In the genomic region with DNA sequence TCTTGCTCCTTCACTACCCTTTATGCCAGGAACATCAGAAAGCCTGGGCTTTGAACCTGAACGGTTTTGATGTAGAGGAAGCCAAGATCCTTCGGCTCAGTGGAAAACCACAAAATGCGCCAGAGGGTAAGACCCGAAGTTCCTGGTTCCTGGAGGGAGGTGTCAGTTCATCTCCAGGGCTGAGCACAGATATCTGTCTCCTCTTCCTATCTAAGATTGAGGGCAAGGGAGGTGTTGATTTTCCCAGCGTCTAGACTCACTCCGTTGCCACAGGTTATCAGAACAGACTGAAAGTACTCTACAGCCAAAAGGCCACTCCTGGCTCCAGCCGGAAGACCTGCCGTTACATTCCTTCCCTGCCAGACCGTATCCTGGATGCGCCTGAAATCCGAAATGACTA, we compare ENCODE assay signal across 10 cellular contexts. TPM values are rescaled to one million over a fixed set of nuclear protein-coding genes. Genes with fewer than 3 reads are reported as not detected.
A peak's percentile ranks its signal among the peaks of the same experiment; 100 is the strongest.
DNase-seq lines count a peak whose midpoint lies in the region; ATAC-seq, FAIRE-seq and TF ChIP-seq lines count a peak whose summit lies in the region.
"Had no signal": no experiment of that assay in that cellular context is flagged by ENCODE, and none has a peak within 500 bp of the region (broad histone marks: within the 10 kb centered on the region; RNA-seq: fewer than 3 reads in every experiment).

No MANE protein-coding gene starts in this region.

- no peak for TF ChIP-seq EP300 in GM12878 (IDR thresholded peaks at IDR 0.05; ENCODE audit: borderline replicate concordance in 1 of 2, control insufficient read depth in 1 of 2, low read depth in 2 of 2, low read length in 2 of 2)

- BruUV-seq in GM12878 (replicated peaks; lab: Mats Ljungman, UMichigan) = no TSS peak

- CTCF ChIA-PET in CD4-positive, alpha-beta memory T cell (lab: Charles Lee; ENCODE audit: partially characterized antibody) = no interaction called here
- CTCF ChIA-PET in GM12878 (lab: Yijun Ruan, JAX) = interaction anchor here (1.0 to 3.1 kb wide), 3 partner anchors 10 to 121 kb away, joined by 3 to 44 read pairs (median 8); no protein-coding TSS in a partner anchor

- peaks cover 36% of the 10 kb centered on the region for H3K79me2 ChIP-seq in GM12878 (ENCODE audit: control insufficient read depth, insufficient read depth, low read length)

- peak overlapping the region; percentile 89 for H3K4me2 ChIP-seq in GM12878 (ENCODE audit: control insufficient read depth, insufficient read depth)

- H3K27ac Mint-ChIP-seq in CD4-positive, alpha-beta memory T cell = peak overlapping the region in 5 of 7 donors; percentile 7 to 66 (median 27)
- H3K27ac Mint-ChIP-seq in naive B cell = peak overlapping the region in 1 of 6 donors; percentile 60

- H3K9me3 Mint-ChIP-seq in CD4-positive, alpha-beta memory T cell = no peaks in the 10 kb centered on the region
- H3K9me3 Mint-ChIP-seq in naive B cell = no peaks in the 10 kb centered on the region

- no peaks in the 10 kb centered on the region for H3K27me3 Mint-ChIP-seq in CD4-positive, alpha-beta memory T cell
- H3K27me3 Mint-ChIP-seq in naive B cell = no peaks in the 10 kb centered on the region

- H3K27me3 ChIP-seq in CD4-positive, alpha-beta memory T cell (ENCODE audit: insufficient read depth, low read length) = no peaks in the 10 kb centered on the region
- H3K27me3 ChIP-seq in GM12878 (replicated peaks in 1 of 2; ENCODE audit: control insufficient read depth in 2 of 2, insufficient read depth in 2 of 2, low read length in 1 of 2) = no peaks in the 10 kb centered on the region
- no peaks in the 10 kb centered on the region for H3K27me3 ChIP-seq in body of pancreas

- no peak for ATAC-seq in GM12878
- no peak for ATAC-seq in naive B cell (ENCODE audit: low read depth in 2 of 2)
- ATAC-seq in body of pancreas = no peak
- no peak for ATAC-seq in HG03439 (IDR thresholded peaks at IDR 0.05; ENCODE audit: unreplicated experiment)
- ATAC-seq in GM18858 (IDR thresholded peaks at IDR 0.05; ENCODE audit: unreplicated experiment) = no peak

- TF ChIP-seq POLR2A in GM12878 (IDR thresholded peaks at IDR 0.05; ENCODE audit: low read depth, low read length) (no peak; the same call in 1 of the 2 replicates), body of pancreas (IDR thresholded peaks at IDR 0.05) (no peak)

- intact Hi-C loops in CD4-positive, alpha-beta memory T cell (cut with micrococcal nuclease) = loop anchor here (2.0 kb wide), 1 partner anchor 183 kb away; no protein-coding TSS in a partner anchor
- intact Hi-C loops in GM12878 (cut with micrococcal nuclease; ENCODE audit: unreplicated experiment) (loop anchor here (2.0 kb wide), 1 partner anchor 121 kb away; no protein-coding TSS in a partner anchor), body of pancreas (cut with DNase I) (loop anchor here (10.0 kb wide), 2 partner anchors 65 to 125 kb away; no protein-coding TSS in a partner anchor)

- H3K4me3 Mint-ChIP-seq in CD4-positive, alpha-beta memory T cell = peak overlapping the region in 7 of 8 donors; percentile 36 to 87 (median 65)
- H3K4me3 Mint-ChIP-seq in naive B cell = peak overlapping the region; percentile 35 to 96 (median 86)

- peaks cover 8 to 27% (median 17%) of the 10 kb centered on the region in 4 donors for H3K4me1 Mint-ChIP-seq in CD4-positive, alpha-beta memory T cell
- peaks cover 13 to 29% (median 27%) of the 10 kb centered on the region in 3 donors for H3K4me1 Mint-ChIP-seq in naive B cell

- SMC1A ChIA-PET in GM12878 (lab: Charles Lee; ENCODE audit: uncharacterized antibody, unreplicated experiment) = interaction anchor here (1.6 to 4.5 kb wide), 4 partner anchors 9 to 132 kb away, joined by 6 to 26 read pairs (median 9); a partner anchor contains a TSS

- WGBS in GM12878 (ENCODE audit: insufficient coverage, insufficient replicate concordance, low lambda C conversion rate, missing lambda C conversion rate) = 38% methylated on average over 11 of the region's 11 CpGs
- WGBS in body of pancreas, 2 donors = 30 to 35% methylated on average over 8 to 11 of the region's 11 CpGs

- no peaks in the 10 kb centered on the region for H4K20me1 ChIP-seq in GM12878 (ENCODE audit: control insufficient read depth, insufficient read depth)

- peak overlapping the region; percentile 75 for H3K9ac ChIP-seq in GM12878 (ENCODE audit: control insufficient read depth, insufficient read depth, low read length)

- no peak for TF ChIP-seq RAD21 in GM12878 (IDR thresholded peaks at IDR 0.05; ENCODE audit: insufficient read depth, low read depth, low read length)

- peaks cover 21% of the 10 kb centered on the region for H3K4me1 ChIP-seq in CD4-positive, alpha-beta memory T cell (ENCODE audit: insufficient read depth, low read length)
- H3K4me1 ChIP-seq in GM12878 (ENCODE audit: control insufficient read depth, insufficient read depth, low read length) = peaks cover 10% of the 10 kb centered on the region
- peaks cover 13% of the 10 kb centered on the region for H3K4me1 ChIP-seq in body of pancreas

- H3K4me3 ChIP-seq in CD4-positive, alpha-beta memory T cell (ENCODE audit: low read length in 2 of 2) = no peak overlapping the region
- peak overlapping the region; percentile 92 for H3K4me3 ChIP-seq in Jurkat, Clone E6-1 (ENCODE audit: low read length)
- peak overlapping the region; percentile 79 for H3K4me3 ChIP-seq in GM12878
- H3K4me3 ChIP-seq in body of pancreas = no peak overlapping the region

- H2AFZ ChIP-seq in GM12878 (ENCODE audit: control insufficient read depth, low read depth, low read length) = no peak overlapping the region

- no peak for DNase-seq in CD4-positive, alpha-beta memory T cell
- no peak for DNase-seq in Jurkat, Clone E6-1 (ENCODE audit: low read depth, low spot score)
- no peak for DNase-seq in GM12878 (ENCODE audit: low read depth, low spot score)
- no peak for DNase-seq in naive B cell
- no peak for DNase-seq in body of pancreas
- DNase-seq in D341Med (ENCODE audit: low spot score) = no peak
- DNase-seq: activated CD8-positive, alpha-beta memory T cell treated with anti-CD3 and anti-CD28 coated beads, Interleukin-2, amount 50 U/mL, for 48 hours had no signal

- TF ChIP-seq CTCF in GM12878 (IDR thresholded peaks at IDR 0.05 in 2 of 3, conservative IDR thresholded peaks at IDR 0.05 in 1 of 3; ENCODE audit: control insufficient read depth in 2 of 3, extremely low read depth in 1 of 3, insufficient read depth in 1 of 3, low read depth in 3 of 3, low read length in 3 of 3) = no peak
- no peak for TF ChIP-seq CTCF in body of pancreas (IDR thresholded peaks at IDR 0.05)

- no peak overlapping the region for H3K27ac ChIP-seq in CD4-positive, alpha-beta memory T cell (ENCODE audit: low read depth, low read length)
- peak overlapping the region; percentile 71 for H3K27ac ChIP-seq in GM12878 (ENCODE audit: control insufficient read depth, insufficient read depth)
- H3K27ac ChIP-seq in body of pancreas = no peak overlapping the region

- no peak for FAIRE-seq in GM12878 (lab: Jason Lieb, UNC)

- RAD21 ChIA-PET in GM12878 (lab: Charles Lee; ENCODE audit: unreplicated experiment) = interaction anchor here (3.2 kb wide), 1 partner anchor 133 kb away, joined by 23 read pairs; no protein-coding TSS in a partner anchor

- H3K36me3 ChIP-seq in CD4-positive, alpha-beta memory T cell (ENCODE audit: insufficient read depth, low read length) = peaks cover 28% of the 10 kb centered on the region
- peaks cover 15 to 19% of the 10 kb centered on the region in 2 experiments for H3K36me3 ChIP-seq in GM12878 (ENCODE audit: control insufficient read depth in 2 of 2, insufficient read depth in 2 of 2, low read length in 1 of 2)
- peaks cover 0 to 15% of the 10 kb centered on the region in 2 donors for H3K36me3 ChIP-seq in body of pancreas (replicated peaks in 1 of 2; ENCODE audit: insufficient read depth in 1 of 2, low read depth in 2 of 2)

- POLR2A ChIA-PET in CD4-positive, alpha-beta memory T cell (lab: Charles Lee; ENCODE audit: partially characterized antibody) = interaction anchor here (2.8 kb wide), 1 partner anchor 30 kb away, joined by 28 read pairs; a partner anchor contains a TSS
- POLR2A ChIA-PET in GM12878 (lab: Charles Lee) = interaction anchor here (3.0 kb wide), 1 partner anchor 8 kb away, joined by 25 read pairs; a partner anchor contains a TSS

- peaks cover 15 to 29% of the 10 kb centered on the region in 2 donors for H3K36me3 Mint-ChIP-seq in CD4-positive, alpha-beta memory T cell
- H3K36me3 Mint-ChIP-seq in naive B cell = peaks cover 9 to 19% of the 10 kb centered on the region in 2 donors

- in situ Hi-C loops in GM12878 (cut with MboI) = no loop called here

- H3K9me3 ChIP-seq in CD4-positive, alpha-beta memory T cell (ENCODE audit: control insufficient read depth in 1 of 2, low read length in 2 of 2) = no peaks in the 10 kb centered on the region
- no peaks in the 10 kb centered on the region for H3K9me3 ChIP-seq in GM12878 (replicated peaks; ENCODE audit: control insufficient read depth, insufficient read depth, low read length)
- H3K9me3 ChIP-seq in body of pancreas = no peaks in the 10 kb centered on the region

RNA-seq across cellular contexts. Expression of a gene that starts 0.9 kb away (rescaled TPM):
- total RNA-seq in CD4-positive, alpha-beta memory T cell = under 1 TPM in 1 of 2 experiments, not detected in 1; 0.32 TPM
- polyA plus RNA-seq in CD4-positive, alpha-beta memory T cell = under 1 TPM in 1 of 2 donors, not detected in 1; 0.14 TPM
- polyA plus RNA-seq in Jurkat, Clone E6-1 (2012; ENCODE audit: insufficient read depth, insufficient read length) = 242 TPM
- 12.5 and 14.0 TPM in 2 replicates for total RNA-seq in GM12878 (2013; cell fraction: nucleolus; rRNA removed)
- total RNA-seq in GM12878 (2014; rRNA removed) (197 and 213 TPM in 2 replicates), GM12878 (2014; rRNA removed; fragmentation: Illumina TruSeq; extraction: Trizol) (81.5 and 82.0 TPM in 2 replicates), GM12878 (2021) (192 and 205 TPM in 2 replicates), body of pancreas (1 to 10 TPM in 1 of 2 donors, not detected in 1; 2.3 TPM)
- 33.1 TPM for polyA plus RNA-seq in GM12878 (2011; ENCODE audit: low read depth)
- polyA plus RNA-seq in GM12878 (2011; rRNA removed) (37.3 and 103 TPM in 2 replicates), GM12878 (2014; fragmentation: Illumina TruSeq; extraction: Trizol) (91.9 and 135 TPM in 2 replicates), GM12878 (2014; fragmentation: Nextera tagmentation; extraction: Ambion mirVana) (10 to 100 TPM; 36.3 to 63.1 TPM), GM12878 (2014; rRNA removed) (165 and 225 TPM in 2 replicates), GM12878 (2016; fragmentation: Nextera tagmentation; extraction: Ambion mirVana) (100 to 1,000 TPM; 299 to 347 TPM), naive B cell (ENCODE audit: low read depth in 6 of 6) (under 1 TPM in 2 of 6 donors, not detected in 4; 0.16 to 0.28 TPM)
- 137 and 176 TPM in 2 replicates for polyA plus RNA-seq in GM12878 (2011; cell fraction: cytosol; rRNA removed)
- polyA plus RNA-seq in GM12878 (2011; cell fraction: nucleus; rRNA removed) = 181 and 197 TPM in 2 replicates
- 62.9 and 68.2 TPM in 2 replicates for polyA plus RNA-seq in GM12878 (2012)
- 128 and 180 TPM in 2 replicates for polyA minus RNA-seq in GM12878 (2011; rRNA and poly(A)+ RNA removed)
- polyA minus RNA-seq in GM12878 (2011; cell fraction: cytosol; rRNA and poly(A)+ RNA removed) = 67.0 and 84.4 TPM in 2 replicates
- polyA minus RNA-seq in GM12878 (2011; cell fraction: nucleus; rRNA and poly(A)+ RNA removed) = 40.5 and 61.7 TPM in 2 replicates

RNA-seq across cellular contexts. Expression of a gene that starts 8.1 kb away (rescaled TPM):
- total RNA-seq in CD4-positive, alpha-beta memory T cell = 10 to 100 TPM; 45.3 to 46.0 TPM
- 10 to 100 TPM; 86.4 to 99.3 TPM for polyA plus RNA-seq in CD4-positive, alpha-beta memory T cell
- 57.0 TPM for polyA plus RNA-seq in Jurkat, Clone E6-1 (2012; ENCODE audit: insufficient read depth, insufficient read length)
- 21.6 and 23.9 TPM in 2 replicates for total RNA-seq in GM12878 (2013; cell fraction: nucleolus; rRNA removed)
- total RNA-seq in GM12878 (2014; rRNA removed) (77.4 and 88.2 TPM in 2 replicates), GM12878 (2014; rRNA removed; fragmentation: Illumina TruSeq; extraction: Trizol) (55.4 and 58.5 TPM in 2 replicates), GM12878 (2021) (66.8 and 68.0 TPM in 2 replicates), body of pancreas (10 to 100 TPM; 17.5 to 21.8 TPM)
- polyA plus RNA-seq in GM12878 (2011; ENCODE audit: low read depth) = 96.7 TPM
- polyA plus RNA-seq in GM12878 (2011; rRNA removed) (88.7 and 139 TPM in 2 replicates), GM12878 (2014; fragmentation: Illumina TruSeq; extraction: Trizol) (102 and 126 TPM in 2 replicates), GM12878 (2014; fragmentation: Nextera tagmentation; extraction: Ambion mirVana) (10 to 100 TPM; 62.7 to 68.4 TPM), GM12878 (2014; rRNA removed) (91.3 and 97.8 TPM in 2 replicates), GM12878 (2016; fragmentation: Nextera tagmentation; extraction: Ambion mirVana) (100 to 1,000 TPM in 1 of 2 experiments, 10 to 100 TPM in 1; 92.6 to 111 TPM), naive B cell (ENCODE audit: low read depth in 6 of 6) (10 to 100 TPM; 55.8 to 91.0 (median 69.4) TPM)
- polyA plus RNA-seq in GM12878 (2011; cell fraction: cytosol; rRNA removed) = 127 and 142 TPM in 2 replicates
- 123 and 135 TPM in 2 replicates for polyA plus RNA-seq in GM12878 (2011; cell fraction: nucleus; rRNA removed)
- 59.9 and 92.0 TPM in 2 replicates for polyA plus RNA-seq in GM12878 (2012)
- polyA minus RNA-seq in GM12878 (2011; rRNA and poly(A)+ RNA removed) = 69.1 and 73.7 TPM in 2 replicates
- polyA minus RNA-seq in GM12878 (2011; cell fraction: cytosol; rRNA and poly(A)+ RNA removed) = 17.8 and 25.6 TPM in 2 replicates
- 19.2 and 27.0 TPM in 2 replicates for polyA minus RNA-seq in GM12878 (2011; cell fraction: nucleus; rRNA and poly(A)+ RNA removed)

RNA-seq across cellular contexts. Expression of a gene that starts 22.1 kb away (rescaled TPM):
- total RNA-seq in CD4-positive, alpha-beta memory T cell = not detected
- polyA plus RNA-seq in CD4-positive, alpha-beta memory T cell = not detected
- not detected for polyA plus RNA-seq in Jurkat, Clone E6-1 (2012; ENCODE audit: insufficient read depth, insufficient read length)
- total RNA-seq in GM12878 (2013; cell fraction: nucleolus; rRNA removed) = not detected in 2 replicates
- total RNA-seq in GM12878 (2014; rRNA removed) (not detected in 2 replicates), GM12878 (2014; rRNA removed; fragmentation: Illumina TruSeq; extraction: Trizol) (not detected in 2 replicates), GM12878 (2021) (not detected in 2 replicates), body of pancreas (not detected)
- not detected for polyA plus RNA-seq in GM12878 (2011; ENCODE audit: low read depth)
- polyA plus RNA-seq in GM12878 (2011; rRNA removed) (not detected in 2 replicates), GM12878 (2014; fragmentation: Illumina TruSeq; extraction: Trizol) (not detected in 2 replicates), GM12878 (2014; fragmentation: Nextera tagmentation; extraction: Ambion mirVana) (not detected), GM12878 (2014; rRNA removed) (not detected in 2 replicates), GM12878 (2016; fragmentation: Nextera tagmentation; extraction: Ambion mirVana) (not detected), naive B cell (ENCODE audit: low read depth in 6 of 6) (under 1 TPM in 1 of 6 donors, not detected in 5; 0.32 TPM)
- polyA plus RNA-seq in GM12878 (2011; cell fraction: cytosol; rRNA removed) = not detected in 2 replicates
- not detected in 2 replicates for polyA plus RNA-seq in GM12878 (2011; cell fraction: nucleus; rRNA removed)
- not detected in 2 replicates for polyA plus RNA-seq in GM12878 (2012)
- not detected in 2 replicates for polyA minus RNA-seq in GM12878 (2011; rRNA and poly(A)+ RNA removed)
- not detected in 2 replicates for polyA minus RNA-seq in GM12878 (2011; cell fraction: cytosol; rRNA and poly(A)+ RNA removed)
- not detected in 2 replicates for polyA minus RNA-seq in GM12878 (2011; cell fraction: nucleus; rRNA and poly(A)+ RNA removed)
- total RNA-seq: HT1080 had no signal

RNA-seq across cellular contexts. Expression of a gene that starts 29.9 kb away (rescaled TPM):
- total RNA-seq in CD4-positive, alpha-beta memory T cell = 10 to 100 TPM; 34.0 to 35.6 TPM
- polyA plus RNA-seq in CD4-positive, alpha-beta memory T cell = 10 to 100 TPM; 36.1 to 42.3 TPM
- polyA plus RNA-seq in Jurkat, Clone E6-1 (2012; ENCODE audit: insufficient read depth, insufficient read length) = 39.1 TPM
- total RNA-seq in GM12878 (2013; cell fraction: nucleolus; rRNA removed) = 71.8 and 72.3 TPM in 2 replicates
- total RNA-seq in GM12878 (2014; rRNA removed) = 39.7 and 42.6 TPM in 2 replicates
- total RNA-seq in GM12878 (2014; rRNA removed; fragmentation: Illumina TruSeq; extraction: Trizol) = 32.6 and 33.3 TPM in 2 replicates
- total RNA-seq in GM12878 (2021) = 37.4 and 39.4 TPM in 2 replicates
- polyA plus RNA-seq in GM12878 (2011; ENCODE audit: low read depth) = 33.4 TPM
- 16.5 and 20.2 TPM in 2 replicates for polyA plus RNA-seq in GM12878 (2011; rRNA removed)
- 19.1 and 23.5 TPM in 2 replicates for polyA plus RNA-seq in GM12878 (2011; cell fraction: cytosol; rRNA removed)
- 32.6 and 36.7 TPM in 2 replicates for polyA plus RNA-seq in GM12878 (2011; cell fraction: nucleus; rRNA removed)
- polyA plus RNA-seq in GM12878 (2012) = 43.9 and 45.3 TPM in 2 replicates
- polyA plus RNA-seq in GM12878 (2014; fragmentation: Illumina TruSeq; extraction: Trizol) = 37.6 and 39.2 TPM in 2 replicates
- polyA plus RNA-seq in GM12878 (2014; fragmentation: Nextera tagmentation; extraction: Ambion mirVana) = 10 to 100 TPM; 59.8 to 61.7 TPM
- polyA plus RNA-seq in GM12878 (2014; rRNA removed) = 21.9 and 25.4 TPM in 2 replicates
- polyA plus RNA-seq in GM12878 (2016; fragmentation: Nextera tagmentation; extraction: Ambion mirVana) = 10 to 100 TPM; 57.3 to 58.7 TPM
- polyA minus RNA-seq in GM12878 (2011; rRNA and poly(A)+ RNA removed) = 15.9 and 18.0 TPM in 2 replicates
- polyA minus RNA-seq in GM12878 (2011; cell fraction: cytosol; rRNA and poly(A)+ RNA removed) = 10.0 and 11.0 TPM in 2 replicates
- polyA minus RNA-seq in GM12878 (2011; cell fraction: nucleus; rRNA and poly(A)+ RNA removed) = 15.5 and 20.4 TPM in 2 replicates
- 10 to 100 TPM; 22.4 to 40.5 (median 33.2) TPM for polyA plus RNA-seq in naive B cell (ENCODE audit: low read depth in 6 of 6)
- 10 to 100 TPM; 19.4 to 22.1 TPM for total RNA-seq in body of pancreas

RNA-seq across cellular contexts. Expression of a gene that starts 30.0 kb away (rescaled TPM):
- total RNA-seq in CD4-positive, alpha-beta memory T cell = 100 to 1,000 TPM; 135 to 153 TPM
- 1 to 10 TPM in 1 of 2 donors, under 1 TPM in 1; 0.69 to 8.9 TPM for polyA plus RNA-seq in CD4-positive, alpha-beta memory T cell
- 12.5 TPM for polyA plus RNA-seq in Jurkat, Clone E6-1 (2012; ENCODE audit: insufficient read depth, insufficient read length)
- 188 and 198 TPM in 2 replicates for total RNA-seq in GM12878 (2013; cell fraction: nucleolus; rRNA removed)
- total RNA-seq in GM12878 (2014; rRNA removed) (16.5 and 18.0 TPM in 2 replicates), GM12878 (2014; rRNA removed; fragmentation: Illumina TruSeq; extraction: Trizol) (12.5 and 12.7 TPM in 2 replicates), GM12878 (2021) (33.8 and 38.3 TPM in 2 replicates), body of pancreas (10 to 100 TPM; 25.9 to 61.6 TPM)
- 10.4 TPM for polyA plus RNA-seq in GM12878 (2011; ENCODE audit: low read depth)
- polyA plus RNA-seq in GM12878 (2011; rRNA removed) (6.0 and 10.7 TPM in 2 replicates), GM12878 (2014; fragmentation: Illumina TruSeq; extraction: Trizol) (11.1 and 16.5 TPM in 2 replicates), GM12878 (2014; fragmentation: Nextera tagmentation; extraction: Ambion mirVana) (1 to 10 TPM; 1.4 to 1.9 TPM), GM12878 (2014; rRNA removed) (23.8 and 27.3 TPM in 2 replicates), GM12878 (2016; fragmentation: Nextera tagmentation; extraction: Ambion mirVana) (10 to 100 TPM in 1 of 2 experiments, 1 to 10 TPM in 1; 10.0 to 12.6 TPM), naive B cell (ENCODE audit: low read depth in 6 of 6) (10 to 100 TPM in 1 of 6 donors, 1 to 10 TPM in 4, under 1 TPM in 1; 0.77 to 11.6 (median 6.3) TPM)
- polyA plus RNA-seq in GM12878 (2011; cell fraction: cytosol; rRNA removed) = 6.8 and 8.6 TPM in 2 replicates
- 72.8 and 81.1 TPM in 2 replicates for polyA plus RNA-seq in GM12878 (2011; cell fraction: nucleus; rRNA removed)
- 14.3 and 15.1 TPM in 2 replicates for polyA plus RNA-seq in GM12878 (2012)
- 42.5 and 57.0 TPM in 2 replicates for polyA minus RNA-seq in GM12878 (2011; rRNA and poly(A)+ RNA removed)
- polyA minus RNA-seq in GM12878 (2011; cell fraction: cytosol; rRNA and poly(A)+ RNA removed) = 7.5 and 8.1 TPM in 2 replicates
- polyA minus RNA-seq in GM12878 (2011; cell fraction: nucleus; rRNA and poly(A)+ RNA removed) = 46.7 and 73.6 TPM in 2 replicates

Comparison
In these comparisons a context has a peak if more than half of its experiments do, and no peak if none do; other contexts are left out.
1. H3K4me3 ChIP-seq: peak in Jurkat, Clone E6-1 (single experiment) and GM12878 (single experiment); none in CD4-positive, alpha-beta memory T cell (0 of 2) and body of pancreas (0 of 2).
2. RNA of a gene that starts 0.9 kb away (total RNA-seq): 12.5 to 213 TPM in GM12878; 2.3 TPM in body of pancreas and 0.32 TPM in CD4-positive, alpha-beta memory T cell; every median in the first group is over 4 times any median in the second.